14 cellular contexts compared by ENCODE assay signal in the genomic region with DNA sequence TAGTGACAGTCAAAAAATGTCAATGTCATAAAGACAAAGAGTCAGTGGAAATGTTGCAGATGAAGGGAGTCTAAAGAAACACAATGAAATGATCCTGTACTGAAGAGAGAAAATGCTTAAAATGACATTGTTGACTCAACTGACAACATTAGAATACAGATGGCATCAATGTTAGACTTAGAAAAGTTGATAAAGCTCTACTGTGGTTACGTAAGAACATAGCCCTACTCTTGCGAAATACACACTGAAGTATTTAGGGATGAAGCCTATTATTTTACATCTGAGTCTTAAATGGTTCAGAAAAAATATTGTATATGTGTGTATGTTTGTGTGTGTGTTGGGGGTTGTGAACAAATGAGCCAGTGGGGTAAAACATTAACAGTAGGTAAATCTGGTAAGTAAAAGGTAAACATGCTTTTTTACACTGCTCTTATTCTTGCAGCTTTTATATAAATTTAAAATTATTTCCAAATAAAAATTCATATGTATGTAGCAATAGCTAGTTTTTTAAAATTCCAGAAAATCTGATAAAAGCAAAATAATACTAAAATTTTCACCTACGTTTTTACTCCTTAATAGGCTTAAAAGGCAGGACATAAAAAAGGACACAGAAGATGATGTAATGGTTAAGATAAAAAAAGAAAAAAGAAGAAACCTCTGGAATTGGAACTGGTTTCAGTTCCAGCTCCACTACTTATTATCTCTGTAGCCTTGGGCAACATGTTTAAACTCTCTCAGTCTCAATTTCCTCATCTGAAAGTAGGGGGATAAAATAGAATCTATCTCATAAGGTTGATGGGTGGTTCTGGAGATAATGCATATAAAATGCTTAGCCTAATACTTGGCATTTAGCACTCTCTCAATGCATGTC. TPM values are rescaled to one million over a fixed set of nuclear protein-coding genes. Genes with fewer than 3 reads are reported as not detected.
DNase-seq lines count a peak whose midpoint lies in the region; FAIRE-seq and TF ChIP-seq lines count a peak whose summit lies in the region.
"Had no signal": no experiment of that assay in that cellular context is flagged by ENCODE, and none has a peak within 500 bp of the region (broad histone marks: within the 10 kb centered on the region; RNA-seq: fewer than 3 reads in every experiment).

No MANE protein-coding gene starts in this region.

- peaks cover 0 to 3% of the 10 kb centered on the region in 2 donors for H3K36me3 ChIP-seq in neuronal stem cell (replicated peaks in 1 of 2; ENCODE audit: control insufficient read depth in 2 of 2, insufficient read depth in 2 of 2, low read length in 2 of 2)
- H3K36me3 ChIP-seq: neutrophil had no signal

- no peak overlapping the region for H2BK12ac ChIP-seq in neuronal stem cell (ENCODE audit: low read length)

- H3K79me1 ChIP-seq in neuronal stem cell (ENCODE audit: low read depth, low read length), result no peaks in the 10 kb centered on the region

- H3K23ac ChIP-seq in neuronal stem cell (ENCODE audit: low read depth, low read length, poor library complexity), result no peak overlapping the region

- no peak for TF ChIP-seq POLR2A in GM12891 (IDR thresholded peaks at IDR 0.05; ENCODE audit: low read depth, low read length)

- no peak for FAIRE-seq in GM12891 (lab: Jason Lieb, UNC)
- FAIRE-seq: GM19239 had no signal

- no peaks in the 10 kb centered on the region for H3K9me3 ChIP-seq in neuronal stem cell (replicated peaks in 1 of 2; ENCODE audit: control insufficient read depth in 2 of 2, insufficient read depth in 1 of 2, low read depth in 1 of 2, low read length in 2 of 2)
- H3K9me3 ChIP-seq: neutrophil had no signal

- H3K4me1 ChIP-seq in neuronal stem cell (ENCODE audit: control insufficient read depth in 2 of 2, insufficient read depth in 1 of 2, low read depth in 1 of 2, low read length in 2 of 2), result peaks cover 0 to 3% of the 10 kb centered on the region in 2 donors

- no peak overlapping the region for H4K8ac ChIP-seq in neuronal stem cell (ENCODE audit: low read depth, low read length)

- H3K4me2 ChIP-seq in neuronal stem cell (ENCODE audit: insufficient read depth, low read length, poor library complexity, severe bottlenecking), result no peak overlapping the region

- H3K27ac ChIP-seq in neuronal stem cell (replicated peaks; ENCODE audit: low read length), result no peak overlapping the region
- H3K27ac ChIP-seq: 22Rv1, neutrophil had no signal

- H3K27me3 ChIP-seq in neuronal stem cell (ENCODE audit: control insufficient read depth in 3 of 3, insufficient read depth in 3 of 3, low read depth in 1 of 3, low read length in 3 of 3), result no peaks in the 10 kb centered on the region
- H3K27me3 ChIP-seq: neutrophil had no signal

- H2BK15ac ChIP-seq in neuronal stem cell (ENCODE audit: low read length), result no peak overlapping the region

- H3K4me3 ChIP-seq in fibroblast of villous mesenchyme (ENCODE audit: low read depth, low read length), result no peak overlapping the region
- no peak overlapping the region for H3K4me3 ChIP-seq in neuronal stem cell (ENCODE audit: low read length in 2 of 2)

- H4K91ac ChIP-seq in neuronal stem cell (ENCODE audit: low read depth, low read length, poor library complexity), result no peak overlapping the region

- H3K4ac ChIP-seq in neuronal stem cell (ENCODE audit: low read length), result no peak overlapping the region

- peak; percentile 14 for DNase-seq in NCI-H1694 treated with DMSO at 0.1 percent for 48 hours (lab: John Stamatoyannopoulos, UW)
- no peak for DNase-seq in NCI-H1694 (lab: John Stamatoyannopoulos, UW)
- peak; percentile 76 for DNase-seq in SKM-1 treated with dmso at 0.1 percent for 144 hours (lab: John Stamatoyannopoulos, UW; ENCODE audit: unreplicated experiment)
- peak; percentile 71 for DNase-seq in fibroblast of villous mesenchyme (ENCODE audit: low read depth)
- DNase-seq in superior temporal gyrus (ENCODE audit: extremely low spot score), result peak; percentile 37
- DNase-seq in neuronal stem cell (ENCODE audit: low spot score), result no peak
- no peak for DNase-seq in GM12891 (ENCODE audit: insufficient read length, low spot score)
- DNase-seq in DMS114 treated with DMSO at 0.1 percent for 48 hours (lab: John Stamatoyannopoulos, UW; ENCODE audit: unreplicated experiment), result no peak
- DNase-seq: GDM1, NCI-H2227 treated with DMSO at 0.1 percent for 48 hours, T-helper 17 cell had no signal

- no peak overlapping the region for H3K14ac ChIP-seq in neuronal stem cell (ENCODE audit: low read length)

- H2BK5ac ChIP-seq in neuronal stem cell (ENCODE audit: low read length), result no peak overlapping the region

- H2AFZ ChIP-seq in neuronal stem cell (ENCODE audit: low read length), result no peak overlapping the region

- no peak for TF ChIP-seq CTCF in fibroblast of villous mesenchyme (IDR thresholded peaks at IDR 0.05; ENCODE audit: insufficient read depth, low read depth, low read length)

- WGBS in neuronal stem cell (ENCODE audit: extremely low coverage in 2 of 2, insufficient read length in 2 of 2, insufficient replicate concordance in 1 of 2), 2 donors, result no CpG with 5 or more reads among the region's 3 CpGs

- H2BK120ac ChIP-seq in neuronal stem cell (ENCODE audit: low read depth, low read length), result no peak overlapping the region

- no peak overlapping the region for H2AK5ac ChIP-seq in neuronal stem cell (ENCODE audit: low read depth, low read length)

- H3K18ac ChIP-seq in neuronal stem cell (ENCODE audit: low read length), result no peak overlapping the region

- no peak overlapping the region for H3K9ac ChIP-seq in neuronal stem cell (ENCODE audit: low read depth, low read length, poor library complexity)

TF ChIP-seq in GM12891, 5 proteins besides CTCF, POLR2A, EP300 and RAD21:
- TF ChIP-seq PAX5 (IDR thresholded peaks at IDR 0.05; ENCODE audit: insufficient read depth, low read length, severe bottlenecking) (no peak), POU2F2 (IDR thresholded peaks at IDR 0.05; ENCODE audit: low read depth, low read length) (no peak), SPI1 (IDR thresholded peaks at IDR 0.05; ENCODE audit: low read depth, low read length) (no peak), POLR2AphosphoS5 (IDR thresholded peaks at IDR 0.05; ENCODE audit: low read depth, low read length) (no peak), TAF1 (IDR thresholded peaks at IDR 0.05; ENCODE audit: low read depth, low read length) (no peak)

RNA-seq across cellular contexts. Expression of a gene that starts 44.2 kb away (rescaled TPM):
- total RNA-seq in fibroblast of villous mesenchyme, result 0.86 and 1.3 TPM in 2 replicates
- 4.6 TPM for polyA plus RNA-seq in neuronal stem cell (2013, experiment 1 of 2)
- polyA plus RNA-seq in neuronal stem cell (2013, experiment 2 of 2), result 4.7 TPM
- polyA plus RNA-seq in GM12891 (2012; ENCODE audit: low read depth, missing spikeins), result 2.9 TPM

Comparison
In these comparisons a context has a peak if more than half of its experiments do, and no peak if none do; other contexts are left out.
1. DNase-seq: peak in NCI-H1694 treated with DMSO at 0.1 percent for 48 hours (single experiment), SKM-1 treated with dmso at 0.1 percent for 144 hours (single experiment), fibroblast of villous mesenchyme (single experiment) and superior temporal gyrus (single experiment); none in NCI-H1694 (single experiment), neuronal stem cell (single experiment), GM12891 (single experiment) and DMS114 treated with DMSO at 0.1 percent for 48 hours (single experiment).